In genomic region chr3:50325497-50326181, GRCh38 we compare ENCODE assay signal across 25 cellular contexts. TPM values are rescaled to one million over a fixed set of nuclear protein-coding genes. Genes with fewer than 3 reads are reported as not detected.
A peak's percentile ranks its signal among the peaks of the same experiment; 100 is the strongest.
DNase-seq lines count a peak whose midpoint lies in the region; ATAC-seq, FAIRE-seq and TF ChIP-seq lines count a peak whose summit lies in the region.
"Had no signal": no experiment of that assay in that cellular context is flagged by ENCODE, and none has a peak within 500 bp of the region (broad histone marks: within the 10 kb centered on the region; RNA-seq: fewer than 3 reads in every experiment).

No MANE protein-coding gene starts in this region.

- H3K4me1 ChIP-seq in astrocyte (ENCODE audit: insufficient read depth, low read length), result peaks cover 21% of the 10 kb centered on the region
- H3K4me1 ChIP-seq in neutrophil (ENCODE audit: control insufficient read depth in 1 of 2, insufficient read depth in 1 of 2, low read depth in 1 of 2, low read length in 1 of 2), result peaks cover 69 to 75% of the 10 kb centered on the region in 2 experiments

- no peak overlapping the region for H3K9ac ChIP-seq in astrocyte (ENCODE audit: low read length)

- no peak for TF ChIP-seq CTCF in activated CD8-positive, alpha-beta T cell treated with anti-CD3 and anti-CD28 coated beads for 36 hours (IDR thresholded peaks at IDR 0.05)
- no peak for TF ChIP-seq CTCF in CD4-positive, alpha-beta T cell (IDR thresholded peaks at IDR 0.05)
- TF ChIP-seq CTCF in astrocyte (IDR thresholded peaks at IDR 0.05; ENCODE audit: insufficient read depth, low read depth, low read length), result no peak
- TF ChIP-seq CTCF in neutrophil (IDR thresholded peaks at IDR 0.05), result no peak

- H3K4me2 ChIP-seq in astrocyte (ENCODE audit: low read length), result no peak overlapping the region

- peaks cover 18% of the 10 kb centered on the region for H3K36me3 ChIP-seq in astrocyte (ENCODE audit: insufficient read depth, low read length)
- peaks cover 22% of the 10 kb centered on the region for H3K36me3 ChIP-seq in neutrophil

- no peaks in the 10 kb centered on the region for H3K9me3 ChIP-seq in CD4-positive, alpha-beta T cell (ENCODE audit: control insufficient read depth, low read length)
- H3K9me3 ChIP-seq in astrocyte (ENCODE audit: insufficient read depth, low read depth, low read length) (no peaks in the 10 kb centered on the region), neutrophil (no peaks in the 10 kb centered on the region)

- H3K27me3 Mint-ChIP-seq in activated CD8-positive, alpha-beta T cell treated with anti-CD3 and anti-CD28 coated beads for 36 hours, result no peaks in the 10 kb centered on the region
- H3K27me3 Mint-ChIP-seq in activated CD8-positive, alpha-beta T cell treated with anti-CD3 and anti-CD28 coated beads, Interleukin-2, amount 10 ng/mL, durations not matched to agents 7 days and 5 days (ENCODE audit: low read depth), result no peaks in the 10 kb centered on the region
- H3K27me3 Mint-ChIP-seq in CD4-positive, alpha-beta T cell, result no peaks in the 10 kb centered on the region
- H3K27me3 Mint-ChIP-seq in astrocyte (ENCODE audit: low read depth, unreplicated experiment), result no peaks in the 10 kb centered on the region
- H3K27me3 Mint-ChIP-seq: memory B cell; naive thymus-derived CD4-positive, alpha-beta T cell had no signal

- peaks cover 23% of the 10 kb centered on the region for H3K4me1 Mint-ChIP-seq in activated CD8-positive, alpha-beta T cell treated with anti-CD3 and anti-CD28 coated beads for 36 hours (ENCODE audit: low read depth)
- peaks cover 38% of the 10 kb centered on the region for H3K4me1 Mint-ChIP-seq in activated CD8-positive, alpha-beta T cell treated with anti-CD3 and anti-CD28 coated beads, Interleukin-2, amount 10 ng/mL, durations not matched to agents 7 days and 5 days (ENCODE audit: low read depth)
- peaks cover 32% of the 10 kb centered on the region for H3K4me1 Mint-ChIP-seq in CD4-positive, alpha-beta T cell (ENCODE audit: low read depth)
- peaks cover 14% of the 10 kb centered on the region for H3K4me1 Mint-ChIP-seq in astrocyte (ENCODE audit: low read depth, unreplicated experiment)

- POLR2A ChIA-PET in activated CD8-positive, alpha-beta T cell treated with anti-CD3 and anti-CD28 coated beads for 36 hours (lab: Charles Lee), result interaction anchor here (13.4 kb wide), 1 partner anchor 10 kb away, joined by 126 read pairs; the partner anchor contains the start of gene RASSF1
- POLR2A ChIA-PET in activated CD8-positive, alpha-beta T cell treated with anti-CD3 and anti-CD28 coated beads, Interleukin-2, amount 10 ng/mL, durations not matched to agents 7 days and 5 days (lab: Charles Lee), result interaction anchor here (0.6 kb wide), 1 partner anchor 69 kb away, joined by 3 read pairs; no protein-coding TSS in a partner anchor
- POLR2A ChIA-PET in CD4-positive, alpha-beta T cell (lab: Charles Lee), result interaction anchor here (4.7 kb wide), 1 partner anchor 12 kb away, joined by 58 read pairs; no protein-coding TSS in a partner anchor

- no peak overlapping the region for H3K27ac Mint-ChIP-seq in activated CD8-positive, alpha-beta T cell treated with anti-CD3 and anti-CD28 coated beads for 36 hours
- no peak overlapping the region for H3K27ac Mint-ChIP-seq in activated CD8-positive, alpha-beta T cell treated with anti-CD3 and anti-CD28 coated beads, Interleukin-2, amount 10 ng/mL, durations not matched to agents 7 days and 5 days
- H3K27ac Mint-ChIP-seq in CD4-positive, alpha-beta T cell, result peak overlapping the region; percentile 54
- H3K27ac Mint-ChIP-seq in astrocyte (ENCODE audit: unreplicated experiment), result peak overlapping the region; percentile 34
- H3K27ac Mint-ChIP-seq: memory B cell; T-helper 1 cell treated with Interleukin-12 subunit alpha and Interleukin-12 subunit beta and Interleukin-4 antibody, amounts not matched to agents 30 μg/mL and 1 μg/mL, for 36 hours had no signal

- peak overlapping the region; percentile 19 for H3K4me3 Mint-ChIP-seq in activated CD8-positive, alpha-beta T cell treated with anti-CD3 and anti-CD28 coated beads for 36 hours
- H3K4me3 Mint-ChIP-seq in activated CD8-positive, alpha-beta T cell treated with anti-CD3 and anti-CD28 coated beads, Interleukin-2, amount 10 ng/mL, durations not matched to agents 7 days and 5 days, result no peak overlapping the region
- peak overlapping the region; percentile 42 for H3K4me3 Mint-ChIP-seq in CD4-positive, alpha-beta T cell
- no peak overlapping the region for H3K4me3 Mint-ChIP-seq in astrocyte (ENCODE audit: unreplicated experiment)
- H3K4me3 Mint-ChIP-seq: memory B cell; T-helper 1 cell treated with Interleukin-12 subunit alpha and Interleukin-12 subunit beta and Interleukin-4 antibody, amounts not matched to agents 30 μg/mL and 1 μg/mL, for 36 hours had no signal

- no peak for ATAC-seq in activated CD8-positive, alpha-beta T cell treated with anti-CD3 and anti-CD28 coated beads for 36 hours
- ATAC-seq in activated CD8-positive, alpha-beta T cell treated with anti-CD3 and anti-CD28 coated beads, Interleukin-2, amount 10 ng/mL, durations not matched to agents 7 days and 5 days, result no peak
- ATAC-seq in CD4-positive, alpha-beta T cell (ENCODE audit: poor library complexity), result no peak
- no peak for ATAC-seq in HG02981 (IDR thresholded peaks at IDR 0.05; ENCODE audit: unreplicated experiment)
- ATAC-seq: naive thymus-derived CD4-positive, alpha-beta T cell had no signal

- no peaks in the 10 kb centered on the region for H3K9me3 Mint-ChIP-seq in activated CD8-positive, alpha-beta T cell treated with anti-CD3 and anti-CD28 coated beads for 36 hours
- no peaks in the 10 kb centered on the region for H3K9me3 Mint-ChIP-seq in activated CD8-positive, alpha-beta T cell treated with anti-CD3 and anti-CD28 coated beads, Interleukin-2, amount 10 ng/mL, durations not matched to agents 7 days and 5 days (ENCODE audit: insufficient read depth)
- H3K9me3 Mint-ChIP-seq in CD4-positive, alpha-beta T cell, result no peaks in the 10 kb centered on the region
- H3K9me3 Mint-ChIP-seq in astrocyte (ENCODE audit: unreplicated experiment), result no peaks in the 10 kb centered on the region
- H3K9me3 Mint-ChIP-seq: memory B cell; naive thymus-derived CD4-positive, alpha-beta T cell; T-helper 1 cell treated with Interleukin-12 subunit alpha and Interleukin-12 subunit beta and Interleukin-4 antibody, amounts not matched to agents 30 μg/mL and 1 μg/mL, for 36 hours had no signal

- H2AFZ ChIP-seq in astrocyte (ENCODE audit: low read depth, low read length), result no peak overlapping the region

- H4K20me1 ChIP-seq in astrocyte (ENCODE audit: insufficient read depth, low read length), result peaks cover 14% of the 10 kb centered on the region

- no peaks in the 10 kb centered on the region for H3K27me3 ChIP-seq in CD4-positive, alpha-beta T cell (ENCODE audit: control insufficient read depth, insufficient read depth, low read length)
- H3K27me3 ChIP-seq in astrocyte (ENCODE audit: insufficient read depth, low read length) (no peaks in the 10 kb centered on the region), neutrophil (no peaks in the 10 kb centered on the region)

- FAIRE-seq in astrocyte (lab: Jason Lieb, UNC), result no peak
- FAIRE-seq: A204.1, colon, endometrium, GM12891 had no signal

- H3K4me3 ChIP-seq in astrocyte (ENCODE audit: insufficient read depth, low read depth, low read length), result no peak overlapping the region
- no peak overlapping the region for H3K4me3 ChIP-seq in neutrophil (ENCODE audit: low read depth in 1 of 2, low read length in 1 of 2)

- no peak for DNase-seq in activated CD8-positive, alpha-beta T cell treated with anti-CD3 and anti-CD28 coated beads for 36 hours
- no peak for DNase-seq in activated CD8-positive, alpha-beta T cell treated with anti-CD3 and anti-CD28 coated beads, Interleukin-2, amount 10 ng/mL, durations not matched to agents 7 days and 5 days
- no peak for DNase-seq in CD4-positive, alpha-beta T cell
- no peak for DNase-seq in astrocyte (ENCODE audit: low read depth)
- no peak for DNase-seq in hepatic stellate cell (ENCODE audit: low spot score)
- no peak for DNase-seq in substantia nigra (lab: John Stamatoyannopoulos, UW)
- DNase-seq: DMS53; H7; hypothalamus; islet precursor cell; naive thymus-derived CD4-positive, alpha-beta T cell; NCI-H1436; NCI-H2171 treated with DMSO at 0.1 percent for 48 hours; SHP77 treated with DMSO at 0.1 percent for 48 hours; stimulated activated CD4-positive, alpha-beta T cell treated with anti-CD3 and anti-CD28 coated beads, Interleukin-1b, Interleukin-23, amount 100 ng/mL, for 48 hours had no signal

- peaks cover 36% of the 10 kb centered on the region for H3K79me2 ChIP-seq in astrocyte (ENCODE audit: insufficient read depth, low read length)

- CTCF ChIA-PET in activated CD8-positive, alpha-beta T cell treated with anti-CD3 and anti-CD28 coated beads for 36 hours (lab: Charles Lee), result interaction anchor here (0.8 to 3.0 kb wide), 4 partner anchors 10 to 34 kb away, joined by 3 to 40 read pairs (median 6); partner anchors contain the start of genes HYAL3, IFRD2 and NAA80
- CTCF ChIA-PET in activated CD8-positive, alpha-beta T cell treated with anti-CD3 and anti-CD28 coated beads, Interleukin-2, amount 10 ng/mL, durations not matched to agents 7 days and 5 days (lab: Charles Lee), result interaction anchor here (1.1 to 7.4 kb wide), 7 partner anchors 9 to 132 kb away, joined by 3 to 113 read pairs (median 11); partner anchors contain the start of genes HYAL1, HYAL3, IFRD2 and NAA80
- CTCF ChIA-PET in CD4-positive, alpha-beta T cell (lab: Charles Lee), result interaction anchor here (1.7 to 2.4 kb wide), 3 partner anchors 12 to 34 kb away, joined by 9 to 19 read pairs (median 18); partner anchors contain the start of genes HYAL3, IFRD2 and NAA80

- no peak overlapping the region for H3K27ac ChIP-seq in CD4-positive, alpha-beta T cell (ENCODE audit: low read depth, low read length)
- no peak overlapping the region for H3K27ac ChIP-seq in astrocyte (ENCODE audit: low read depth, low read length)
- H3K27ac ChIP-seq in neutrophil, result peak overlapping the region; percentile 95
- H3K27ac ChIP-seq in substantia nigra (ENCODE audit: low read depth, low read length, poor library complexity, severe bottlenecking), result no peak overlapping the region
- H3K27ac ChIP-seq: C4-2B had no signal

- peaks cover 9% of the 10 kb centered on the region for H3K36me3 Mint-ChIP-seq in activated CD8-positive, alpha-beta T cell treated with anti-CD3 and anti-CD28 coated beads for 36 hours (ENCODE audit: low read depth)
- H3K36me3 Mint-ChIP-seq in activated CD8-positive, alpha-beta T cell treated with anti-CD3 and anti-CD28 coated beads, Interleukin-2, amount 10 ng/mL, durations not matched to agents 7 days and 5 days (ENCODE audit: low read depth), result peaks cover 29% of the 10 kb centered on the region
- H3K36me3 Mint-ChIP-seq in CD4-positive, alpha-beta T cell (ENCODE audit: low read depth), result peaks cover 34% of the 10 kb centered on the region
- H3K36me3 Mint-ChIP-seq in astrocyte (ENCODE audit: low read depth, unreplicated experiment), result peaks cover 5% of the 10 kb centered on the region

- intact Hi-C loops in activated CD8-positive, alpha-beta T cell treated with anti-CD3 and anti-CD28 coated beads for 36 hours (cut with micrococcal nuclease), result no loop called here
- intact Hi-C loops in CD4-positive, alpha-beta T cell (cut with DNase I, micrococcal nuclease), result no loop called here

RNA-seq across cellular contexts. Expression of gene TUSC2, which starts 2.4 kb away (rescaled TPM):
- 10 to 100 TPM; 16.7 to 19.5 TPM for total RNA-seq in activated CD8-positive, alpha-beta T cell treated with anti-CD3 and anti-CD28 coated beads for 36 hours
- total RNA-seq in activated CD8-positive, alpha-beta T cell treated with anti-CD3 and anti-CD28 coated beads, Interleukin-2, amount 10 ng/mL, durations not matched to agents 7 days and 5 days, result 10 to 100 TPM; 18.5 to 20.8 TPM
- 10 to 100 TPM; 23.1 to 24.7 TPM for total RNA-seq in CD4-positive, alpha-beta T cell
- total RNA-seq in astrocyte, result 39.5 and 41.4 TPM in 2 replicates

RNA-seq across cellular contexts. Expression of gene HYAL2, which starts 3.1 kb away (rescaled TPM):
- 1 to 10 TPM; 3.9 to 4.1 TPM for total RNA-seq in activated CD8-positive, alpha-beta T cell treated with anti-CD3 and anti-CD28 coated beads for 36 hours
- 1 to 10 TPM; 6.5 to 6.8 TPM for total RNA-seq in activated CD8-positive, alpha-beta T cell treated with anti-CD3 and anti-CD28 coated beads, Interleukin-2, amount 10 ng/mL, durations not matched to agents 7 days and 5 days
- total RNA-seq in CD4-positive, alpha-beta T cell, result 1 to 10 TPM; 1.1 to 1.2 TPM
- 42.9 and 45.8 TPM in 2 replicates for total RNA-seq in astrocyte

RNA-seq across cellular contexts. Expression of gene RASSF1, which starts 15.0 kb away (rescaled TPM):
- total RNA-seq in activated CD8-positive, alpha-beta T cell treated with anti-CD3 and anti-CD28 coated beads for 36 hours, result 10 to 100 TPM; 75.8 to 76.5 TPM
- total RNA-seq in activated CD8-positive, alpha-beta T cell treated with anti-CD3 and anti-CD28 coated beads, Interleukin-2, amount 10 ng/mL, durations not matched to agents 7 days and 5 days, result 100 to 1,000 TPM; 172 to 174 TPM
- total RNA-seq in CD4-positive, alpha-beta T cell, result 10 to 100 TPM; 68.0 to 71.2 TPM
- 19.5 and 26.5 TPM in 2 replicates for total RNA-seq in astrocyte

RNA-seq across cellular contexts. Expression of gene ZMYND10, which starts 19.9 kb away (rescaled TPM):
- 1 to 10 TPM; 1.5 to 2.6 TPM for total RNA-seq in activated CD8-positive, alpha-beta T cell treated with anti-CD3 and anti-CD28 coated beads for 36 hours
- total RNA-seq in activated CD8-positive, alpha-beta T cell treated with anti-CD3 and anti-CD28 coated beads, Interleukin-2, amount 10 ng/mL, durations not matched to agents 7 days and 5 days, result 1 to 10 TPM; 5.0 to 5.1 TPM
- 1 to 10 TPM; 1.7 to 1.8 TPM for total RNA-seq in CD4-positive, alpha-beta T cell
- 0.39 and 0.55 TPM in 2 replicates for total RNA-seq in astrocyte

RNA-seq across cellular contexts. Expression of gene HYAL1, which starts 22.3 kb away (rescaled TPM):
- not detected for total RNA-seq in activated CD8-positive, alpha-beta T cell treated with anti-CD3 and anti-CD28 coated beads for 36 hours
- total RNA-seq in activated CD8-positive, alpha-beta T cell treated with anti-CD3 and anti-CD28 coated beads, Interleukin-2, amount 10 ng/mL, durations not matched to agents 7 days and 5 days, result under 1 TPM in 1 of 2 experiments, not detected in 1; 0.16 TPM
- under 1 TPM in 1 of 2 experiments, not detected in 1; 0.38 TPM for total RNA-seq in CD4-positive, alpha-beta T cell
- total RNA-seq in astrocyte, result 0.27 and 0.46 TPM in 2 replicates
- total RNA-seq: M059J had no signal

Comparison
In these comparisons a context has a peak if more than half of its experiments do, and no peak if none do; other contexts are left out.
1. H3K4me3 Mint-ChIP-seq: peak in activated CD8-positive, alpha-beta T cell treated with anti-CD3 and anti-CD28 coated beads for 36 hours (single experiment) and CD4-positive, alpha-beta T cell (single experiment); none in activated CD8-positive, alpha-beta T cell treated with anti-CD3 and anti-CD28 coated beads, Interleukin-2, amount 10 ng/mL, durations not matched to agents 7 days and 5 days (single experiment) and astrocyte (single experiment).
2. H3K27ac Mint-ChIP-seq: peak in CD4-positive, alpha-beta T cell (single experiment) and astrocyte (single experiment); none in activated CD8-positive, alpha-beta T cell treated with anti-CD3 and anti-CD28 coated beads for 36 hours (single experiment) and activated CD8-positive, alpha-beta T cell treated with anti-CD3 and anti-CD28 coated beads, Interleukin-2, amount 10 ng/mL, durations not matched to agents 7 days and 5 days (single experiment).